21 cellular contexts compared by ENCODE assay signal in the genomic region with DNA sequence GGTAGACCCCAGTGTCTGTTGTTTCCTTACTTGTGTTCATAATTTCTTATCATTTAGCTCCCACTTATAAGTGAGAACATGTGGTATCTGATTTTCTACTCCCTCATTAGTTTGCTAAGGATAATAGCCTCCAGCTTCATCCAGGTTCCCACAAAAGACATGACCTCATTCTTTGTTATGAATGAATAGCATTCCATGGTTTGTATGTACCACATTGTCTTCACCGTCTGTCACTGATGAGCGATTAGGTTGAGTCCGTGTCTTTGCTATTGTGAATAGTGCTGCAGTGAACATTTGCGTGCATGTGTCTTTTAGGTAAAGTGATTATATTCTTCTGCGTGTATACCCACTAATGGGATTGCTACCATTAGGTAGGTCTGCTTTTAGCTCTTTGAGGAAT.
DNase-seq lines count a peak whose midpoint lies in the region.
"Had no signal": no experiment of that assay in that cellular context is flagged by ENCODE, and none has a peak within 500 bp of the region (broad histone marks: within the 10 kb centered on the region; RNA-seq: fewer than 3 reads in every experiment).

No MANE protein-coding gene starts in this region.

- peaks cover 9 to 36% (median 21%) of the 10 kb centered on the region in 6 donors for H3K9me3 Mint-ChIP-seq in immature natural killer cell
- H3K9me3 Mint-ChIP-seq: nephron progenitor cell had no signal

- H3K4me1 Mint-ChIP-seq in immature natural killer cell: no peaks in the 10 kb centered on the region
- H3K4me1 Mint-ChIP-seq: activated naive CD8-positive, alpha-beta T cell treated with anti-CD3 and anti-CD28 coated beads for 36 hours; nephron progenitor cell had no signal

- H3K27me3 Mint-ChIP-seq in immature natural killer cell (ENCODE audit: low read depth in 3 of 3): no peaks in the 10 kb centered on the region
- H3K27me3 Mint-ChIP-seq: activated naive CD8-positive, alpha-beta T cell treated with anti-CD3 and anti-CD28 coated beads for 36 hours had no signal

- DNase-seq in EL: peak; percentile 48
- peak; percentile 85 for DNase-seq in M059J (ENCODE audit: low read depth)
- peak; percentile 50 for DNase-seq in astrocyte of the hippocampus (ENCODE audit: low read depth, low spot score)
- peak; percentile 1 for DNase-seq in kidney tubule cell (ENCODE audit: low spot score)
- DNase-seq in GM19238 (ENCODE audit: insufficient read length, low spot score): no peak
- no peak for DNase-seq in middle frontal gyrus (ENCODE audit: extremely low spot score, low spot score)
- DNase-seq in NCI-H1436 (lab: John Stamatoyannopoulos, UW): no peak
- no peak for DNase-seq in immature natural killer cell
- DNase-seq: activated naive CD8-positive, alpha-beta T cell treated with anti-CD3 and anti-CD28 coated beads for 36 hours; C1 segment of cervical spinal cord; Calu3; heart right ventricle; left ventricle myocardium inferior; NCI-H187; NCI-H345; nephron progenitor cell; posterior cingulate gyrus; RPMI8226; sigmoid colon; SK-N-SH; WERI-Rb-1 had no signal

- no peak overlapping the region for H3K27ac Mint-ChIP-seq in immature natural killer cell
- H3K27ac Mint-ChIP-seq: activated naive CD8-positive, alpha-beta T cell treated with anti-CD3 and anti-CD28 coated beads for 36 hours; nephron progenitor cell had no signal

- H3K36me3 Mint-ChIP-seq in immature natural killer cell: no peaks in the 10 kb centered on the region
- H3K36me3 Mint-ChIP-seq: activated naive CD8-positive, alpha-beta T cell treated with anti-CD3 and anti-CD28 coated beads for 36 hours had no signal

- no peak overlapping the region for H3K4me3 Mint-ChIP-seq in immature natural killer cell
- H3K4me3 Mint-ChIP-seq: activated naive CD8-positive, alpha-beta T cell treated with anti-CD3 and anti-CD28 coated beads for 36 hours; nephron progenitor cell had no signal

Comparison
In these comparisons a context has a peak if more than half of its experiments do, and no peak if none do; other contexts are left out.
1. DNase-seq: peak in EL (single experiment), M059J (single experiment), astrocyte of the hippocampus (single experiment) and kidney tubule cell (single experiment); none in GM19238 (single experiment), middle frontal gyrus (single experiment), NCI-H1436 (single experiment) and immature natural killer cell (0 of 3).